8 cellular contexts compared by ENCODE assay signal in genomic region chr1:35451125-35451528, GRCh38.
DNase-seq lines count a peak whose midpoint lies in the region; ATAC-seq and TF ChIP-seq lines count a peak whose summit lies in the region.

No MANE protein-coding gene starts in this region.

- ATAC-seq in CD4-positive, alpha-beta T cell (ENCODE audit: poor library complexity) = peak; percentile 97
- ATAC-seq in HCT116 (peak; percentile 99), GM21367 (IDR thresholded peaks at IDR 0.05; ENCODE audit: unreplicated experiment) (no peak)
- ATAC-seq in activated CD8-positive, alpha-beta T cell treated with anti-CD3 and anti-CD28 coated beads for 36 hours = peak; percentile 92

- POLR2A ChIA-PET in CD4-positive, alpha-beta T cell (lab: Charles Lee) = interaction anchor here (0.6 to 3.3 kb wide), 19 partner anchors 9 to 318 kb away, joined by 3 to 33 read pairs (median 4); partner anchors contain the start of genes CLSPN, KIAA0319L and NCDN
- POLR2A ChIA-PET in HCT116 (lab: Charles Lee) = no interaction called here
- POLR2A ChIA-PET in activated CD8-positive, alpha-beta T cell treated with anti-CD3 and anti-CD28 coated beads for 36 hours (lab: Charles Lee) = interaction anchor here (0.8 to 1.3 kb wide), 4 partner anchors 16 to 264 kb away, joined by 3 to 4 read pairs (median 4); partner anchors contain the start of genes KIAA0319L and NCDN

- peaks cover 36% of the 10 kb centered on the region for H3K4me1 Mint-ChIP-seq in CD4-positive, alpha-beta T cell (ENCODE audit: low read depth)
- peaks cover 32% of the 10 kb centered on the region for H3K4me1 Mint-ChIP-seq in activated CD8-positive, alpha-beta T cell treated with anti-CD3 and anti-CD28 coated beads for 36 hours (ENCODE audit: low read depth)

- H3K4me3 ChIP-seq in HCT116 (replicated peaks in 1 of 2; ENCODE audit: low read depth in 1 of 2, low read length in 2 of 2) (no peak overlapping the region), mesendoderm (ENCODE audit: low read length) (no peak overlapping the region)

- no peaks in the 10 kb centered on the region for H3K9me3 Mint-ChIP-seq in CD4-positive, alpha-beta T cell
- no peaks in the 10 kb centered on the region for H3K9me3 Mint-ChIP-seq in activated CD8-positive, alpha-beta T cell treated with anti-CD3 and anti-CD28 coated beads for 36 hours

- H3K9ac ChIP-seq in HCT116 (ENCODE audit: low read length) (no peak overlapping the region), mesendoderm (ENCODE audit: low read length) (no peak overlapping the region)

- no peaks in the 10 kb centered on the region for H3K27me3 Mint-ChIP-seq in CD4-positive, alpha-beta T cell
- H3K27me3 Mint-ChIP-seq in activated CD8-positive, alpha-beta T cell treated with anti-CD3 and anti-CD28 coated beads for 36 hours = no peaks in the 10 kb centered on the region

- no peak overlapping the region for H4K8ac ChIP-seq in mesendoderm (ENCODE audit: low read depth, low read length)

- H3K27ac Mint-ChIP-seq in CD4-positive, alpha-beta T cell = peak overlapping the region; percentile 47
- no peak overlapping the region for H3K27ac Mint-ChIP-seq in activated CD8-positive, alpha-beta T cell treated with anti-CD3 and anti-CD28 coated beads for 36 hours

- DNase-seq in CD4-positive, alpha-beta T cell = peak; percentile 63 to 82 (median 74)
- DNase-seq in HCT116 (ENCODE audit: low read depth, low spot score) (peak; percentile 29), NCI-H69 (lab: John Stamatoyannopoulos, UW) (peak; percentile 64), mesendoderm (peak; percentile 76)
- DNase-seq in activated CD8-positive, alpha-beta T cell treated with anti-CD3 and anti-CD28 coated beads for 36 hours = peak; percentile 89
- DNase-seq in effector CD8-positive, alpha-beta T cell (lab: John Stamatoyannopoulos, UW) = peak; percentile 49
- peak; percentile 48 to 58 for DNase-seq in stimulated activated CD8-positive, alpha-beta memory T cell treated with anti-CD3 and anti-CD28 coated beads, Interleukin-2, amount 100 ng/mL, for 1 hour (ENCODE audit: low read depth in 2 of 2)

- CTCF ChIA-PET in CD4-positive, alpha-beta T cell (lab: Charles Lee) = interaction anchor here (0.7 to 3.7 kb wide), 26 partner anchors 9 to 276 kb away, joined by 3 to 41 read pairs (median 7); partner anchors contain the start of gene KIAA0319L
- CTCF ChIA-PET in HCT116 (lab: Charles Lee) = interaction anchor here (0.6 to 2.6 kb wide), 22 partner anchors 12 to 319 kb away, joined by 3 to 32 read pairs (median 3); partner anchors contain the start of genes C1orf216, CLSPN, KIAA0319L and NCDN
- CTCF ChIA-PET in activated CD8-positive, alpha-beta T cell treated with anti-CD3 and anti-CD28 coated beads for 36 hours (lab: Charles Lee) = interaction anchor here (0.6 to 7.5 kb wide), 48 partner anchors 8 to 482 kb away, joined by 3 to 140 read pairs (median 6); partner anchors contain the start of genes CLSPN, TFAP2E and ZMYM1

- no peak overlapping the region for H3K23ac ChIP-seq in mesendoderm (ENCODE audit: low read length)

- no peak overlapping the region for H3K4ac ChIP-seq in mesendoderm (ENCODE audit: low read depth, low read length)

- H3K79me2 ChIP-seq in HCT116 (ENCODE audit: insufficient read depth, low read length) (no peaks in the 10 kb centered on the region), mesendoderm (ENCODE audit: control insufficient read depth, insufficient read depth, low read length) (no peaks in the 10 kb centered on the region)

- H3K4me2 ChIP-seq in HCT116 (ENCODE audit: low read length) (no peak overlapping the region), mesendoderm (ENCODE audit: low read length) (no peak overlapping the region)

- H3K36me3 ChIP-seq in HCT116 (ENCODE audit: control insufficient read depth in 1 of 2, insufficient read depth in 2 of 2, low read length in 2 of 2) (peaks cover 0 to 8% of the 10 kb centered on the region in 2 experiments; a peak in 2 of 4 replicates), mesendoderm (ENCODE audit: control insufficient read depth, insufficient read depth, low read length) (peaks cover 5% of the 10 kb centered on the region)

- H2BK5ac ChIP-seq in mesendoderm (ENCODE audit: low read length) = no peak overlapping the region

- no peaks in the 10 kb centered on the region for H3K27me3 ChIP-seq in CD4-positive, alpha-beta T cell (ENCODE audit: control insufficient read depth, insufficient read depth, low read length)
- H3K27me3 ChIP-seq in HCT116 (ENCODE audit: insufficient read depth, low read length) = no peaks in the 10 kb centered on the region
- H3K27me3 ChIP-seq in mesendoderm (ENCODE audit: insufficient read depth, low read length, poor library complexity) = no peaks in the 10 kb centered on the region

- no TSS peak for BruUV-seq in HCT116 (replicated peaks; lab: Mats Ljungman, UMichigan)

- WGBS in mesendoderm (ENCODE audit: extremely low coverage, insufficient coverage, low lambda C conversion rate) = no CpG with 5 or more reads among the region's 3 CpGs

- H3K36me3 Mint-ChIP-seq in CD4-positive, alpha-beta T cell (ENCODE audit: low read depth) = peaks cover 44% of the 10 kb centered on the region
- peaks cover 20% of the 10 kb centered on the region for H3K36me3 Mint-ChIP-seq in activated CD8-positive, alpha-beta T cell treated with anti-CD3 and anti-CD28 coated beads for 36 hours (ENCODE audit: low read depth)

- intact Hi-C loops in CD4-positive, alpha-beta T cell (cut with DNase I, micrococcal nuclease) = loop anchor here (1.0 to 5.0 kb wide), 8 partner anchors 56 to 324 kb away; partner anchors contain the start of gene C1orf216 (in 1 of the 2)
- intact Hi-C loops in HCT116 (cut with micrococcal nuclease) = loop anchor here (1.0 to 2.0 kb wide), 3 partner anchors 113 to 323 kb away; no protein-coding TSS in a partner anchor
- intact Hi-C loops in activated CD8-positive, alpha-beta T cell treated with anti-CD3 and anti-CD28 coated beads for 36 hours (cut with micrococcal nuclease) = loop anchor here (1.0 to 5.0 kb wide), 2 partner anchors 94 to 111 kb away; no protein-coding TSS in a partner anchor

- no peaks in the 10 kb centered on the region for H3K9me3 ChIP-seq in CD4-positive, alpha-beta T cell (ENCODE audit: control insufficient read depth, low read length)
- H3K9me3 ChIP-seq in HCT116 (ENCODE audit: control insufficient read depth in 1 of 2, insufficient read depth in 1 of 2, low read depth in 1 of 2, low read length in 2 of 2) = no peaks in the 10 kb centered on the region

- H4K5ac ChIP-seq in mesendoderm (ENCODE audit: low read length) = no peak overlapping the region

- RAD21 ChIA-PET in HCT116 (lab: Charles Lee; ENCODE audit: low non-redundant PET in 1 of 2, low total read pairs in 2 of 2, uncharacterized antibody in 2 of 2, unreplicated experiment in 2 of 2) = interaction anchor here (0.5 to 2.5 kb wide), 4 partner anchors 105 to 130 kb away, joined by 3 to 14 read pairs (median 6); no protein-coding TSS in a partner anchor

- no peaks in the 10 kb centered on the region for H3K9me2 ChIP-seq in HCT116 (ENCODE audit: insufficient read depth)

- H3K4me1 ChIP-seq in HCT116 (ENCODE audit: control insufficient read depth in 1 of 2, insufficient read depth in 2 of 2, low read length in 2 of 2) (no peaks in the 10 kb centered on the region), mesendoderm (ENCODE audit: control insufficient read depth, low read depth, low read length) (no peaks in the 10 kb centered on the region)

- no peak overlapping the region for H3K56ac ChIP-seq in mesendoderm (ENCODE audit: low read length)

- peak; percentile 83 for TF ChIP-seq CTCF in CD4-positive, alpha-beta T cell (IDR thresholded peaks at IDR 0.05)
- TF ChIP-seq CTCF in HCT116 (IDR thresholded peaks at IDR 0.05 in 2 of 3, conservative IDR thresholded peaks at IDR 0.05 in 1 of 3; ENCODE audit: borderline replicate concordance in 1 of 3, insufficient read depth in 1 of 3, low read depth in 2 of 3, low read length in 2 of 3) = peak; percentile 79 to 87 (median 86)
- peak; percentile 74 for TF ChIP-seq CTCF in activated CD8-positive, alpha-beta T cell treated with anti-CD3 and anti-CD28 coated beads for 36 hours (IDR thresholded peaks at IDR 0.05)

- no peak overlapping the region for H3K27ac ChIP-seq in CD4-positive, alpha-beta T cell (ENCODE audit: low read depth, low read length)
- no peak overlapping the region for H3K27ac ChIP-seq in HCT116 (ENCODE audit: low read depth, low read length)
- H3K27ac ChIP-seq in mesendoderm (ENCODE audit: low read depth, low read length) = no peak overlapping the region

- H3K79me1 ChIP-seq in mesendoderm (ENCODE audit: low read length) = no peaks in the 10 kb centered on the region

- H4K20me1 ChIP-seq in HCT116 (ENCODE audit: insufficient read depth) = no peaks in the 10 kb centered on the region

- H2AK5ac ChIP-seq in mesendoderm (ENCODE audit: low read length) = no peak overlapping the region

- peak; percentile 84 for TF ChIP-seq RAD21 in HCT116 (IDR thresholded peaks at IDR 0.05; ENCODE audit: low read depth)

- H3K4me3 Mint-ChIP-seq in CD4-positive, alpha-beta T cell = no peak overlapping the region
- no peak overlapping the region for H3K4me3 Mint-ChIP-seq in activated CD8-positive, alpha-beta T cell treated with anti-CD3 and anti-CD28 coated beads for 36 hours

- no peak overlapping the region for H2BK120ac ChIP-seq in mesendoderm (ENCODE audit: low read depth, low read length)

- TF ChIP-seq POLR2A in HCT116 (IDR thresholded peaks at IDR 0.05; ENCODE audit: borderline replicate concordance, extremely low read depth, insufficient read depth, insufficient read length) = no peak

- H3K18ac ChIP-seq in mesendoderm (ENCODE audit: low read length) = no peak overlapping the region

- H2AFZ ChIP-seq in HCT116 (ENCODE audit: low read depth, low read length, poor library complexity, severe bottlenecking) = no peak overlapping the region

- H2BK15ac ChIP-seq in mesendoderm (replicated peaks; ENCODE audit: low read depth) = no peak overlapping the region

TF ChIP-seq in HCT116, 20 proteins besides CTCF, POLR2A, EP300 and RAD21 (continues in another document):
- TF ChIP-seq JUND (IDR thresholded peaks at IDR 0.05) (no peak), ZNF274 (IDR thresholded peaks at IDR 0.05; ENCODE audit: low read depth, low read length) (no peak), EGR1 (IDR thresholded peaks at IDR 0.05; ENCODE audit: low read depth) (no peak), TCF7L2 (IDR thresholded peaks at IDR 0.05; ENCODE audit: borderline replicate concordance, extremely low read depth, insufficient read depth, insufficient read length) (no peak), CEBPB (IDR thresholded peaks at IDR 0.05; ENCODE audit: low read depth) (no peak), FOSL1 (IDR thresholded peaks at IDR 0.05; ENCODE audit: low read depth) (no peak), POLR2AphosphoS5 (IDR thresholded peaks at IDR 0.05; ENCODE audit: low read depth, low read length) (no peak), ELF1 (IDR thresholded peaks at IDR 0.05; ENCODE audit: borderline replicate concordance, low read depth) (no peak), EZH2 (IDR thresholded peaks at IDR 0.05) (no peak), MAX (IDR thresholded peaks at IDR 0.05) (no peak), YY1 (IDR thresholded peaks at IDR 0.05; ENCODE audit: extremely low read depth, insufficient replicate concordance, low read depth, low read length) (no peak)

Comparison
In these comparisons a context has a peak if more than half of its experiments do, and no peak if none do; other contexts are left out.
1. DNase-seq: peak in every context shown above with its lines; median percentile 89 in activated CD8-positive, alpha-beta T cell treated with anti-CD3 and anti-CD28 coated beads for 36 hours; 76 in mesendoderm; 74 in CD4-positive, alpha-beta T cell; 64 in NCI-H69; 53 in stimulated activated CD8-positive, alpha-beta memory T cell treated with anti-CD3 and anti-CD28 coated beads, Interleukin-2, amount 100 ng/mL, for 1 hour; 49 in effector CD8-positive, alpha-beta T cell; 29 in HCT116.